33 cellular contexts compared by ENCODE assay signal in the genomic region with DNA sequence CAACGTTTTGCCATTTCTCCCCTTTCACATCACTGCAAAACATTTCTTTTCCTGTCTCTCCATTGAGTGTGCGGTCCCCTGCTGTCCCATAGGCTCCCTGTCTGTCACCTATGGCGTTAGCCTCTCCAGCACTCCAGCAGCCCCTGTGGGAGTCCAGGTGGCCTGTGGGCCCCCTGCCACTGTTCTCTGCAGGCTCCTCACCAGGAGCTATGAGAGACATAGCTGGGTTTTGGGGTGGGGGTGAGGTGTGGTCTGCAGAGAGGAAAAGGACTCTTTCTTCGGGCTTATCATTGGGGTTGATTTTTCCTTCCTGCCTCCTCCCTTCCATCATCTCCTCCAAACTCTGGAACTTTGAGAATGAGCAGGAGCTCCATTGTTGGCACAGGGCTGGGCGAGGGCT. TPM values are rescaled to one million over a fixed set of nuclear protein-coding genes. Genes with fewer than 3 reads are reported as not detected.
"Had no signal": no experiment of that assay in that cellular context is flagged by ENCODE, and none has a peak within 500 bp of the region (broad histone marks: within the 10 kb centered on the region; RNA-seq: fewer than 3 reads in every experiment).

No MANE protein-coding gene starts in this region.

- H3K9me3 ChIP-seq: ascending aorta, breast epithelium, colonic mucosa, esophagus muscularis mucosa, gastrocnemius medialis had no signal

- H3K4me1 ChIP-seq: ascending aorta, breast epithelium, colonic mucosa had no signal

- DNase-seq: activated CD4-positive, alpha-beta memory T cell treated with anti-CD3 and anti-CD28 coated beads, Interleukin-2, amount 10 ng/mL, durations not matched to agents 7 days and 5 days; activated CD4-positive, alpha-beta T cell treated with anti-CD3 and anti-CD28 coated beads for 1 hour; activated CD4-positive, alpha-beta T cell treated with anti-CD3 and anti-CD28 coated beads for 4 hours; activated CD4-positive, alpha-beta T cell treated with anti-CD3 and anti-CD28 coated beads, Interleukin-2, amount 10 ng/mL, durations not matched to agents 7 days and 5 days; activated CD4-positive, alpha-beta T cell treated with anti-CD3 and anti-CD28 coated beads, Interleukin-2, amount 50 U/mL, for 4 hours; activated CD8-positive, alpha-beta memory T cell treated with anti-CD3 and anti-CD28 coated beads, Interleukin-2, amount 50 U/mL, for 48 hours; activated gamma-delta T cell; activated naive CD4-positive, alpha-beta T cell; activated naive CD4-positive, alpha-beta T cell treated with anti-CD3 and anti-CD28 coated beads, Interleukin-2, amount 10 ng/mL, durations not matched to agents 7 days and 5 days; activated naive CD8-positive, alpha-beta T cell treated with anti-CD3 and anti-CD28 coated beads, Interleukin-2, amount 10 ng/mL, durations not matched to agents 7 days and 5 days; activated T-cell treated with anti-CD3 and anti-CD28 coated beads for 4 hours; activated T-cell treated with anti-CD3 and anti-CD28 coated beads, Interleukin-2, amount 50 U/mL, for 24 hours; activated T-cell treated with anti-CD3 and anti-CD28 coated beads, Interleukin-2, amount 50 U/mL, for 72 hours; central memory CD4-positive, alpha-beta T cell; cerebellar nuclear complex; colonic mucosa; effector memory CD4-positive, alpha-beta T cell; erythroblast; foreskin keratinocyte; gastrocnemius medialis; glutamatergic neuron; T-helper 1 cell; T-helper 17 cell; T1000 had no signal

- H3K27ac Mint-ChIP-seq: activated CD4-positive, alpha-beta memory T cell treated with anti-CD3 and anti-CD28 coated beads, Interleukin-2, amount 10 ng/mL, durations not matched to agents 7 days and 5 days; activated CD4-positive, alpha-beta T cell treated with anti-CD3 and anti-CD28 coated beads, Interleukin-2, amount 10 ng/mL, durations not matched to agents 7 days and 5 days; activated naive CD4-positive, alpha-beta T cell treated with anti-CD3 and anti-CD28 coated beads, Interleukin-2, amount 10 ng/mL, durations not matched to agents 7 days and 5 days; activated naive CD4-positive, alpha-beta T cell treated with anti-CD3 and anti-CD28 coated beads, Interleukin-2, amount 50 U/mL, for 72 hours; activated naive CD8-positive, alpha-beta T cell treated with anti-CD3 and anti-CD28 coated beads, Interleukin-2, amount 10 ng/mL, durations not matched to agents 7 days and 5 days; activated T-cell treated with anti-CD3 and anti-CD28 coated beads, Interleukin-2, amount 50 U/mL, for 24 hours; activated T-cell treated with anti-CD3 and anti-CD28 coated beads, Interleukin-2, amount 50 U/mL, for 72 hours; T-helper 17 cell; T-helper 2 cell treated with Interferon-gamma antibody and Interleukin-4, amounts not matched to agents 5 μg/mL and 100 μg/mL, for 36 hours; WTC11 had no signal

- H3K4me3 Mint-ChIP-seq: activated CD4-positive, alpha-beta memory T cell treated with anti-CD3 and anti-CD28 coated beads, Interleukin-2, amount 10 ng/mL, durations not matched to agents 7 days and 5 days; activated CD4-positive, alpha-beta T cell treated with anti-CD3 and anti-CD28 coated beads, Interleukin-2, amount 10 ng/mL, durations not matched to agents 7 days and 5 days; activated naive CD4-positive, alpha-beta T cell treated with anti-CD3 and anti-CD28 coated beads, Interleukin-2, amount 10 ng/mL, durations not matched to agents 7 days and 5 days; activated naive CD8-positive, alpha-beta T cell treated with anti-CD3 and anti-CD28 coated beads, Interleukin-2, amount 10 ng/mL, durations not matched to agents 7 days and 5 days; activated T-cell treated with anti-CD3 and anti-CD28 coated beads, Interleukin-2, amount 50 U/mL, for 24 hours; activated T-cell treated with anti-CD3 and anti-CD28 coated beads, Interleukin-2, amount 50 U/mL, for 72 hours; brain; T-helper 17 cell; T-helper 2 cell treated with Interferon-gamma antibody and Interleukin-4, amounts not matched to agents 5 μg/mL and 100 μg/mL, for 36 hours; WTC11 had no signal

- H3K9me3 Mint-ChIP-seq: activated CD4-positive, alpha-beta memory T cell treated with anti-CD3 and anti-CD28 coated beads, Interleukin-2, amount 10 ng/mL, durations not matched to agents 7 days and 5 days; activated CD4-positive, alpha-beta T cell treated with anti-CD3 and anti-CD28 coated beads, Interleukin-2, amount 10 ng/mL, durations not matched to agents 7 days and 5 days; activated naive CD4-positive, alpha-beta T cell treated with anti-CD3 and anti-CD28 coated beads, Interleukin-2, amount 10 ng/mL, durations not matched to agents 7 days and 5 days; activated naive CD4-positive, alpha-beta T cell treated with anti-CD3 and anti-CD28 coated beads, Interleukin-2, amount 50 U/mL, for 72 hours; activated naive CD8-positive, alpha-beta T cell treated with anti-CD3 and anti-CD28 coated beads, Interleukin-2, amount 10 ng/mL, durations not matched to agents 7 days and 5 days; activated T-cell treated with anti-CD3 and anti-CD28 coated beads, Interleukin-2, amount 50 U/mL, for 24 hours; activated T-cell treated with anti-CD3 and anti-CD28 coated beads, Interleukin-2, amount 50 U/mL, for 72 hours; T-helper 2 cell treated with Interferon-gamma antibody and Interleukin-4, amounts not matched to agents 5 μg/mL and 100 μg/mL, for 36 hours; WTC11 had no signal

- ATAC-seq: activated naive CD4-positive, alpha-beta T cell treated with anti-CD3 and anti-CD28 coated beads, Interleukin-2, amount 50 U/mL, for 72 hours; activated T-cell treated with anti-CD3 and anti-CD28 coated beads, Interleukin-2, amount 50 U/mL, for 72 hours; foreskin keratinocyte; gastrocnemius medialis; T-helper 17 cell; WTC11 had no signal

- H3K27ac ChIP-seq: ascending aorta, breast epithelium, cardiac muscle cell, colonic mucosa, esophagus muscularis mucosa, foreskin keratinocyte, gastrocnemius medialis, VCaP had no signal

- H3K4me3 ChIP-seq: ascending aorta, breast epithelium, cardiac muscle cell, colonic mucosa, esophagus muscularis mucosa, gastrocnemius medialis had no signal

- H3K36me3 Mint-ChIP-seq: activated naive CD4-positive, alpha-beta T cell treated with anti-CD3 and anti-CD28 coated beads, Interleukin-2, amount 10 ng/mL, durations not matched to agents 7 days and 5 days; activated naive CD4-positive, alpha-beta T cell treated with anti-CD3 and anti-CD28 coated beads, Interleukin-2, amount 50 U/mL, for 72 hours; activated naive CD8-positive, alpha-beta T cell treated with anti-CD3 and anti-CD28 coated beads, Interleukin-2, amount 10 ng/mL, durations not matched to agents 7 days and 5 days; brain; WTC11 had no signal

- H3K36me3 ChIP-seq: ascending aorta, breast epithelium, cardiac muscle cell, colonic mucosa, esophagus muscularis mucosa, gastrocnemius medialis had no signal

- H3K27me3 Mint-ChIP-seq: activated CD4-positive, alpha-beta memory T cell treated with anti-CD3 and anti-CD28 coated beads, Interleukin-2, amount 10 ng/mL, durations not matched to agents 7 days and 5 days had no signal

- H3K27me3 ChIP-seq: ascending aorta, breast epithelium, cardiac muscle cell, colonic mucosa, esophagus muscularis mucosa, gastrocnemius medialis had no signal

- H3K4me1 Mint-ChIP-seq: activated CD4-positive, alpha-beta memory T cell treated with anti-CD3 and anti-CD28 coated beads, Interleukin-2, amount 10 ng/mL, durations not matched to agents 7 days and 5 days; activated CD4-positive, alpha-beta T cell treated with anti-CD3 and anti-CD28 coated beads, Interleukin-2, amount 10 ng/mL, durations not matched to agents 7 days and 5 days; activated naive CD4-positive, alpha-beta T cell treated with anti-CD3 and anti-CD28 coated beads, Interleukin-2, amount 10 ng/mL, durations not matched to agents 7 days and 5 days; activated naive CD8-positive, alpha-beta T cell treated with anti-CD3 and anti-CD28 coated beads, Interleukin-2, amount 10 ng/mL, durations not matched to agents 7 days and 5 days; T-helper 17 cell; WTC11 had no signal

RNA-seq across cellular contexts. Expression of a gene that starts 36.1 kb away (rescaled TPM):
- total RNA-seq: activated CD4-positive, alpha-beta memory T cell treated with anti-CD3 and anti-CD28 coated beads, Interleukin-2, amount 10 ng/mL, durations not matched to agents 7 days and 5 days; activated CD4-positive, alpha-beta T cell treated with anti-CD3 and anti-CD28 coated beads, Interleukin-2, amount 10 ng/mL, durations not matched to agents 7 days and 5 days; activated T-cell treated with anti-CD3 and anti-CD28 coated beads, Interleukin-2, amount 50 U/mL, for 72 hours; T-helper 17 cell had no signal
